ENCODE assay signal across 13 cellular contexts in the genomic region with DNA sequence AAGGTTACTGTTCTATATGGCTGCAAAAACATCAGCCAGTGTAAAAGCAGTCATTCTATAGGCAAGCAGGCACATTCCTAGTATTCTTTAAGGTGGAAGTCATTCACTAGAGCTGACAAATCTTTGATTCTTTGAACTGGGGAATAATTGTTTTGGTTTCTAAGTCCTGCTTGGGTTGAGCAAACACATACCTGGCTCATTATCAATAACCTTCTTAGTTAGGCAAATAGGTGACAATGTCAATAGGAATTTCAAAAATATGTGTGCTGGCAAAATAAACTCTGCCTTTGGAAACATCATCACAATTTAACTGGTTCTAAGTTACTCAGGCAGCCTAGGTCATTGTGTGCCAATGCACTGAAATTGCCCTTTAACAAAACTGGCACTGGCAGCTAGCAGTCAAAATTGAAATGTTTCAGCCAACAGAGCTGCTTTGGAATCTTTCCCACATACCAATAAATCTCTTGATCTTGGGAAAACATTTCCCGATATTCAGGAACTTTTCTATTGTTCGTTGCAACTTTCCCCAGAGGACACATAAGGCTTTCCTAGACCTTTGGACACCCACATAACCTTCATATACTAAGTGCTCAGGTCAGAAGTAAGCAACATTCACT.
DNase-seq lines count a peak whose midpoint lies in the region; ATAC-seq and TF ChIP-seq lines count a peak whose summit lies in the region.
"Had no signal": no experiment of that assay in that cellular context is flagged by ENCODE, and none has a peak within 500 bp of the region (broad histone marks: within the 10 kb centered on the region; RNA-seq: fewer than 3 reads in every experiment).

No MANE protein-coding gene starts in this region.

- ATAC-seq in HCT116 (no peak), HG03159 (IDR thresholded peaks at IDR 0.05; ENCODE audit: unreplicated experiment) (no peak), HG03442 (IDR thresholded peaks at IDR 0.05; ENCODE audit: unreplicated experiment) (no peak)

- no peak for TF ChIP-seq CTCF in HCT116 (IDR thresholded peaks at IDR 0.05 in 2 of 3, conservative IDR thresholded peaks at IDR 0.05 in 1 of 3; ENCODE audit: borderline replicate concordance in 1 of 3, insufficient read depth in 1 of 3, low read depth in 2 of 3, low read length in 2 of 3)

- intact Hi-C loops in HCT116 (cut with micrococcal nuclease): loop anchor here (10.0 kb wide), 1 partner anchor 495 kb away; the partner anchor contains the start of gene RND3

- H3K9ac ChIP-seq in HCT116 (ENCODE audit: low read length): no peak overlapping the region
- H3K9ac ChIP-seq in subcutaneous abdominal adipose tissue (ENCODE audit: low read length in 5 of 5): no peak overlapping the region

- TF ChIP-seq POLR2A in HCT116 (IDR thresholded peaks at IDR 0.05; ENCODE audit: borderline replicate concordance, extremely low read depth, insufficient read depth, insufficient read length): no peak

- H3K9me3 ChIP-seq in HCT116 (ENCODE audit: control insufficient read depth in 1 of 2, insufficient read depth in 1 of 2, low read depth in 1 of 2, low read length in 2 of 2) (no peaks in the 10 kb centered on the region), subcutaneous abdominal adipose tissue (ENCODE audit: control insufficient read depth in 5 of 5, low read length in 5 of 5) (no peaks in the 10 kb centered on the region)
- H3K9me3 ChIP-seq: sigmoid colon, uterus had no signal

- RAD21 ChIA-PET in HCT116 (lab: Charles Lee; ENCODE audit: low non-redundant PET in 1 of 2, low total read pairs in 2 of 2, uncharacterized antibody in 2 of 2, unreplicated experiment in 2 of 2): no interaction called here

- no peak overlapping the region for H3K27ac ChIP-seq in HCT116 (ENCODE audit: low read depth, low read length)
- peak overlapping the region; percentile 49 for H3K27ac ChIP-seq in subcutaneous abdominal adipose tissue (ENCODE audit: low read depth, low read length)
- H3K27ac ChIP-seq: cardiac muscle cell, sigmoid colon, uterus had no signal

- BruUV-seq in HCT116 (replicated peaks; lab: Mats Ljungman, UMichigan): no TSS peak

- no peak overlapping the region for H2AFZ ChIP-seq in HCT116 (ENCODE audit: low read depth, low read length, poor library complexity, severe bottlenecking)

- CTCF ChIA-PET in HCT116 (lab: Charles Lee): no interaction called here

- H3K4me3 ChIP-seq in HCT116 (replicated peaks in 1 of 2; ENCODE audit: low read depth in 1 of 2, low read length in 2 of 2): no peak overlapping the region
- H3K4me3 ChIP-seq in subcutaneous abdominal adipose tissue (ENCODE audit: low read depth in 1 of 5, low read length in 5 of 5): no peak overlapping the region
- H3K4me3 ChIP-seq: cardiac muscle cell, sigmoid colon, uterus had no signal

- POLR2A ChIA-PET in HCT116 (lab: Charles Lee): no interaction called here

- peak overlapping the region; percentile 15 for H3K4me2 ChIP-seq in HCT116 (ENCODE audit: low read length)

- H4K20me1 ChIP-seq in HCT116 (ENCODE audit: insufficient read depth): no peaks in the 10 kb centered on the region

- H3K27me3 ChIP-seq in HCT116 (ENCODE audit: insufficient read depth, low read length): no peaks in the 10 kb centered on the region
- no peaks in the 10 kb centered on the region for H3K27me3 ChIP-seq in subcutaneous abdominal adipose tissue (ENCODE audit: control insufficient read depth in 5 of 5, insufficient read depth in 4 of 5, low read length in 5 of 5)
- H3K27me3 ChIP-seq: sigmoid colon, uterus had no signal

- peaks cover 8 to 22% of the 10 kb centered on the region in 2 experiments; a peak in 3 of 4 replicates for H3K4me1 ChIP-seq in HCT116 (ENCODE audit: control insufficient read depth in 1 of 2, insufficient read depth in 2 of 2, low read length in 2 of 2)
- H3K4me1 ChIP-seq in subcutaneous abdominal adipose tissue (ENCODE audit: control insufficient read depth in 5 of 5, insufficient read depth in 5 of 5, low read length in 5 of 5): peaks cover 0 to 36% (median 31%) of the 10 kb centered on the region in 5 donors
- H3K4me1 ChIP-seq: sigmoid colon, uterus had no signal

- H3K79me2 ChIP-seq in HCT116 (ENCODE audit: insufficient read depth, low read length): no peaks in the 10 kb centered on the region

- DNase-seq in HCT116 (ENCODE audit: low read depth, low spot score) (no peak), amniotic epithelial cell (ENCODE audit: low read depth) (peak; percentile 3), glomerular endothelial cell (ENCODE audit: extremely low read depth, low read depth, low spot score) (peak; percentile 61), UCSD-AML1 (lab: John Stamatoyannopoulos, UW; ENCODE audit: unreplicated experiment) (no peak)
- DNase-seq: head of caudate nucleus, NCI-H2029 treated with DMSO at 0.1 percent for 48 hours, sigmoid colon, T-helper 9 cell, uterus had no signal

- no peaks in the 10 kb centered on the region for H3K36me3 ChIP-seq in HCT116 (ENCODE audit: control insufficient read depth in 1 of 2, insufficient read depth in 2 of 2, low read length in 2 of 2)
- no peaks in the 10 kb centered on the region for H3K36me3 ChIP-seq in subcutaneous abdominal adipose tissue (ENCODE audit: control insufficient read depth in 5 of 5, insufficient read depth in 5 of 5, low read length in 5 of 5)
- H3K36me3 ChIP-seq: cardiac muscle cell, sigmoid colon, uterus had no signal

- no peak for TF ChIP-seq RAD21 in HCT116 (IDR thresholded peaks at IDR 0.05; ENCODE audit: low read depth)

- H3K9me2 ChIP-seq in HCT116 (ENCODE audit: insufficient read depth): no peaks in the 10 kb centered on the region

TF ChIP-seq in HCT116, 20 proteins besides CTCF, POLR2A, EP300 and RAD21:
- TF ChIP-seq YY1 (IDR thresholded peaks at IDR 0.05; ENCODE audit: extremely low read depth, insufficient replicate concordance, low read depth, low read length): no peak
- TF ChIP-seq EZH2phosphoT487 (IDR thresholded peaks at IDR 0.05; ENCODE audit: borderline replicate concordance): no peak
- no peak for TF ChIP-seq ELF1 (IDR thresholded peaks at IDR 0.05; ENCODE audit: borderline replicate concordance, low read depth)
- TF ChIP-seq CBX3 (IDR thresholded peaks at IDR 0.05; ENCODE audit: low read depth): no peak
- no peak for TF ChIP-seq ZNF274 (IDR thresholded peaks at IDR 0.05; ENCODE audit: low read depth, low read length)
- no peak for TF ChIP-seq POLR2AphosphoS5 (IDR thresholded peaks at IDR 0.05; ENCODE audit: low read depth, low read length)
- no peak for TF ChIP-seq MAX (IDR thresholded peaks at IDR 0.05)
- TF ChIP-seq ZFX (IDR thresholded peaks at IDR 0.05): no peak

Comparison
In these comparisons a context has a peak if more than half of its experiments do, and no peak if none do; other contexts are left out.
1. DNase-seq: peak in amniotic epithelial cell (single experiment) and glomerular endothelial cell (single experiment); none in HCT116 (single experiment) and UCSD-AML1 (single experiment).